Comparison of ENCODE assay signal across 28 cellular contexts in the genomic region with DNA sequence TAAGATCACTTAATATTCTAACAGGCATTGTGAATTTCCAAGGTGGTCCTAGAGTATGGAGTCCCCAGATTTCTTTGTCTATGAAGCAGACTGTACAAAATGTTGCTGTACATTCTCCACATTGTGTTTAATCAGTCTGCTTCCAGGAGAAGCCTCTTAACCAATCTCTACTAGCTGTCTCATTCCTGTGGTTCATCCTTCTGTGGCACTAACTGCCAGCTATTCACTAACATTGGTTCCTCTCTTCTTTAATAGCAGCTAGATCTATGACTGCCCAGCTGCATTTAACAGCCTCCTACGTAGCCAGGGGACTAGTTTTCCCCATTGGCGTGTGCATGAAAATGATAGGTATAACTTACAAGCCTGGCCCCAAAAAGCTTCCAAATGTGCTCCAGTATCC.
"Had no signal": no experiment of that assay in that cellular context is flagged by ENCODE, and none has a peak within 500 bp of the region (broad histone marks: within the 10 kb centered on the region; RNA-seq: fewer than 3 reads in every experiment).

No MANE protein-coding gene starts in this region.

- H3K36me3 ChIP-seq: cardiac muscle cell, Peyer's patch, WERI-Rb-1 had no signal

- H3K9me3 ChIP-seq: Peyer's patch had no signal

- ATAC-seq: activated naive CD4-positive, alpha-beta T cell treated with anti-CD3 and anti-CD28 coated beads, Interleukin-2, amount 50 U/mL, for 72 hours had no signal

- H3K9me3 Mint-ChIP-seq: activated CD4-positive, alpha-beta memory T cell treated with anti-CD3 and anti-CD28 coated beads, Interleukin-2, amount 10 ng/mL, durations not matched to agents 7 days and 5 days; activated naive CD4-positive, alpha-beta T cell treated with anti-CD3 and anti-CD28 coated beads for 36 hours; activated T-cell treated with anti-CD3 and anti-CD28 coated beads, Interleukin-2, amount 50 U/mL, for 24 hours had no signal

- H3K4me3 ChIP-seq: cardiac muscle cell, Peyer's patch had no signal

- H3K27ac ChIP-seq: cardiac muscle cell, Peyer's patch, WERI-Rb-1 had no signal

- H3K27ac Mint-ChIP-seq: activated CD4-positive, alpha-beta memory T cell treated with anti-CD3 and anti-CD28 coated beads, Interleukin-2, amount 10 ng/mL, durations not matched to agents 7 days and 5 days; activated naive CD4-positive, alpha-beta T cell treated with anti-CD3 and anti-CD28 coated beads for 36 hours; activated naive CD4-positive, alpha-beta T cell treated with anti-CD3 and anti-CD28 coated beads, Interleukin-2, amount 50 U/mL, for 72 hours; activated T-cell treated with anti-CD3 and anti-CD28 coated beads, Interleukin-2, amount 50 U/mL, for 24 hours had no signal

- H3K36me3 Mint-ChIP-seq: activated naive CD4-positive, alpha-beta T cell treated with anti-CD3 and anti-CD28 coated beads, Interleukin-2, amount 50 U/mL, for 72 hours had no signal

- H3K4me1 Mint-ChIP-seq: activated CD4-positive, alpha-beta memory T cell treated with anti-CD3 and anti-CD28 coated beads, Interleukin-2, amount 10 ng/mL, durations not matched to agents 7 days and 5 days; central memory CD8-positive, alpha-beta T cell had no signal

- H3K27me3 ChIP-seq: cardiac muscle cell, Peyer's patch had no signal

- H3K4me3 Mint-ChIP-seq: activated CD4-positive, alpha-beta memory T cell treated with anti-CD3 and anti-CD28 coated beads, Interleukin-2, amount 10 ng/mL, durations not matched to agents 7 days and 5 days; activated naive CD4-positive, alpha-beta T cell treated with anti-CD3 and anti-CD28 coated beads for 36 hours; activated T-cell treated with anti-CD3 and anti-CD28 coated beads, Interleukin-2, amount 50 U/mL, for 24 hours; central memory CD8-positive, alpha-beta T cell had no signal

- H3K4me1 ChIP-seq: Peyer's patch had no signal

- H3K27me3 Mint-ChIP-seq: activated CD4-positive, alpha-beta memory T cell treated with anti-CD3 and anti-CD28 coated beads, Interleukin-2, amount 10 ng/mL, durations not matched to agents 7 days and 5 days; activated T-cell treated with anti-CD3 and anti-CD28 coated beads, Interleukin-2, amount 50 U/mL, for 24 hours; central memory CD8-positive, alpha-beta T cell had no signal

- DNase-seq: activated CD4-positive, alpha-beta memory T cell treated with anti-CD3 and anti-CD28 coated beads, Interleukin-2, amount 10 ng/mL, durations not matched to agents 7 days and 5 days; activated CD4-positive, alpha-beta T cell treated with anti-CD3 and anti-CD28 coated beads for 1 hour; activated CD4-positive, alpha-beta T cell treated with anti-CD3 and anti-CD28 coated beads for 48 hours; activated CD4-positive, CD25-positive, alpha-beta regulatory T cell; activated gamma-delta T cell treated with Interleukin-2 at 50 U/mL for 16 hours; activated naive CD4-positive, alpha-beta T cell treated with anti-CD3 and anti-CD28 coated beads for 36 hours; activated T-cell treated with anti-CD3 and anti-CD28 coated beads, Interleukin-2, amount 50 U/mL, for 24 hours; aorta; Karpas-422; KBM-7; MM.1S; MV-4-11; NCI-H1092; NCI-H1436 treated with DMSO at 0.1 percent for 48 hours; NCI-H1694 treated with DMSO at 0.1 percent for 48 hours; NCI-H2029; NCI-H345; NCI-H524 treated with DMSO at 0.1 percent for 48 hours; Peyer's patch; RPMI8226; SHP77 treated with DMSO at 0.1 percent for 48 hours; SW 1271; T-helper 1 cell; T1000; WERI-Rb-1 had no signal
